In the genomic region with DNA sequence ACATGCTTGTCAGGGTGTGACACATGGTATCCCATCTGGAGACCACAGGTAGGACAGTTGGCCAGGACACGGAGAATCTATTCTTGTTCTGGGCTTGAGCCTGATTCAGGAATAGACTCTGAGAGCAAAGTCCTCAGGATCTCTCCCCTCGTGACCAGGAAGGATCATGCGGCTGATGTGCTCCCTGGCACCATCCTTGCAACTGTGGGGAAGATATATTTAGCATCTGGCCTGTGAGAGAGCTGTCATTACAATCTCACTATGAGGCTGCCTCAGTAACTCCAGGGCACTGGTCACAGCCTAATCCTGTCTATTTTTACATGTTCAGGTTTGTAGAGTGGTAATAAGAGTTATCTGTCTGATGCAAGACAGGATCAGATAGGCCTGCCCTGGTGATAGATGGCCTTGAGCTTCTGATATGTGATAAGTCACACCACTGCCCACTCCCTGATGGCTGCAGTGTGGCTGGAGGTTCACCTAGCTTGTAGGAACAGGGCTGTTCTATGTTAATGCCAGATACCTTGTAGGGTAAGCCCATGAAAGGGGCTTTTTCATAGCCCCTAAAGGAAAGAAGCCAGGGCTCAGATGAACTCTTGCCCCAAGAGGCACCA, we compare ENCODE assay signal across 1 cellular context.
TF ChIP-seq lines count a peak whose summit lies in the region.

No MANE protein-coding gene starts in this region.

TF ChIP-seq in IMR-90, 13 proteins besides CTCF, POLR2A, EP300 and RAD21 (continued from another document):
- TF ChIP-seq, protein P1, sequence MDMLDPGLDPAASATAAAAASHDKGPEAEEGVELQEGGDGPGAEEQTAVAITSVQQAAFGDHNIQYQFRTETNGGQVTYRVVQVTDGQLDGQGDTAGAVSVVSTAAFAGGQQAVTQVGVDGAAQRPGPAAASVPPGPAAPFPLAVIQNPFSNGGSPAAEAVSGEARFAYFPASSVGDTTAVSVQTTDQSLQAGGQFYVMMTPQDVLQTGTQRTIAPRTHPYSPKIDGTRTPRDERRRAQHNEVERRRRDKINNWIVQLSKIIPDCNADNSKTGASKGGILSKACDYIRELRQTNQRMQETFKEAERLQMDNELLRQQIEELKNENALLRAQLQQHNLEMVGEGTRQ (IDR thresholded peaks at IDR 0.05; ENCODE audit: low read depth, low read length), result no peak
- no peak for TF ChIP-seq NFE2L2 (IDR thresholded peaks at IDR 0.05; ENCODE audit: low read depth, low read length)
- TF ChIP-seq, protein P2, sequence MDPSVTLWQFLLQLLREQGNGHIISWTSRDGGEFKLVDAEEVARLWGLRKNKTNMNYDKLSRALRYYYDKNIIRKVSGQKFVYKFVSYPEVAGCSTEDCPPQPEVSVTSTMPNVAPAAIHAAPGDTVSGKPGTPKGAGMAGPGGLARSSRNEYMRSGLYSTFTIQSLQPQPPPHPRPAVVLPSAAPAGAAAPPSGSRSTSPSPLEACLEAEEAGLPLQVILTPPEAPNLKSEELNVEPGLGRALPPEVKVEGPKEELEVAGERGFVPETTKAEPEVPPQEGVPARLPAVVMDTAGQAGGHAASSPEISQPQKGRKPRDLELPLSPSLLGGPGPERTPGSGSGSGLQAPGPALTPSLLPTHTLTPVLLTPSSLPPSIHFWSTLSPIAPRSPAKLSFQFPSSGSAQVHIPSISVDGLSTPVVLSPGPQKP (IDR thresholded peaks at IDR 0.05; ENCODE audit: borderline replicate concordance, low read depth, low read length), result no peak
- no peak for TF ChIP-seq CHD1 (IDR thresholded peaks at IDR 0.05; ENCODE audit: low read depth, low read length)
